ENCODE assay signal across 17 cellular contexts in genomic region chr20:43430265-43430664, GRCh38. TPM values are rescaled to one million over a fixed set of nuclear protein-coding genes. Genes with fewer than 3 reads are reported as not detected.
A peak's percentile ranks its signal among the peaks of the same experiment; 100 is the strongest.
DNase-seq lines count a peak whose midpoint lies in the region; ATAC-seq, FAIRE-seq and TF ChIP-seq lines count a peak whose summit lies in the region.
"Had no signal": no experiment of that assay in that cellular context is flagged by ENCODE, and none has a peak within 500 bp of the region (broad histone marks: within the 10 kb centered on the region; RNA-seq: fewer than 3 reads in every experiment).

No MANE protein-coding gene starts in this region.

- H2BK15ac ChIP-seq in H1 (ENCODE audit: low read length) = no peak overlapping the region
- H2BK15ac ChIP-seq in mesendoderm (replicated peaks; ENCODE audit: low read depth) = no peak overlapping the region

- no peaks in the 10 kb centered on the region for H3K9me2 ChIP-seq in SK-N-SH
- no peaks in the 10 kb centered on the region for H3K9me2 ChIP-seq in Karpas-422 (replicated peaks; ENCODE audit: insufficient read depth, low read length)
- H3K9me2 ChIP-seq in hepatocyte (replicated peaks; ENCODE audit: insufficient read depth) = no peaks in the 10 kb centered on the region

- H3K79me2 ChIP-seq in SK-N-SH (ENCODE audit: insufficient read depth) (no peaks in the 10 kb centered on the region), Karpas-422 (ENCODE audit: low read length) (no peaks in the 10 kb centered on the region), H1 (ENCODE audit: control insufficient read depth in 1 of 2, insufficient read depth in 2 of 2, low read length in 2 of 2) (no peaks in the 10 kb centered on the region), mesendoderm (ENCODE audit: control insufficient read depth, insufficient read depth, low read length) (no peaks in the 10 kb centered on the region), hepatocyte (no peaks in the 10 kb centered on the region)

- H2BK5ac ChIP-seq in H1 (ENCODE audit: low read depth, low read length) (no peak overlapping the region), mesendoderm (ENCODE audit: low read length) (no peak overlapping the region)

- no peak overlapping the region; the same call in 1 of the 2 replicates for H2BK12ac ChIP-seq in H1 (ENCODE audit: low read depth, low read length)

- ATAC-seq in SK-N-SH treated with all-trans-retinoic acid at 6 μM for 48 hours = no peak

- H3K23me2 ChIP-seq in H1 (ENCODE audit: low read depth, low read length) = peaks cover 2% of the 10 kb centered on the region; the same call in 1 of the 2 replicates

- no peak for DNase-seq in SK-N-SH
- peak; percentile 57 for DNase-seq in Karpas-422
- DNase-seq in H1 (ENCODE audit: low read depth in 1 of 2, low spot score in 2 of 2) = peak in 1 of 2 experiments; percentile 77
- DNase-seq in mesendoderm = peak; percentile 87
- DNase-seq in NCI-H2081 treated with DMSO at 0.1 percent for 48 hours (lab: John Stamatoyannopoulos, UW) = no peak
- DNase-seq in stimulated activated CD4-positive, alpha-beta T cell treated with anti-CD3 and anti-CD28 coated beads, Interleukin-4, amount 100 ng/mL, for 24 hours = no peak
- no peak for DNase-seq in hepatocyte (ENCODE audit: low spot score)
- DNase-seq: Calu3; CD4-positive, CD25-positive, alpha-beta regulatory T cell; KG1; MG63; NCI-H1105; NCI-H1694 treated with DMSO at 0.1 percent for 48 hours; NCI-H524 had no signal

- H3K23ac ChIP-seq in H1 (ENCODE audit: insufficient read length) = no peak overlapping the region
- H3K23ac ChIP-seq in mesendoderm (ENCODE audit: low read length) = no peak overlapping the region

- no peak overlapping the region for H3K14ac ChIP-seq in H1 (ENCODE audit: insufficient read length)

- no peak for TF ChIP-seq POLR2A in H1 (IDR thresholded peaks at IDR 0.05; ENCODE audit: control extremely low read depth in 1 of 2, low read depth in 2 of 2, low read length in 2 of 2)

- H3K4me3 ChIP-seq in SK-N-SH (ENCODE audit: low read depth in 2 of 2, low read length in 1 of 2) (no peak overlapping the region), Karpas-422 (ENCODE audit: low read length) (no peak overlapping the region), H1 (ENCODE audit: extremely low read depth in 1 of 4, insufficient read depth in 2 of 4, low read depth in 3 of 4, low read length in 4 of 4) (peak overlapping the region in 3 of 4 experiments; percentile 25 to 43 (median 27); a peak in 4 of 8 replicates), mesendoderm (ENCODE audit: low read length) (no peak overlapping the region), hepatocyte (no peak overlapping the region)
- H3K4me3 ChIP-seq: MG63, SK-N-MC had no signal

- TF ChIP-seq RAD21 in SK-N-SH (IDR thresholded peaks at IDR 0.05; ENCODE audit: low read length) (no peak), H1 (IDR thresholded peaks at IDR 0.05 in 1 of 2, conservative IDR thresholded peaks at IDR 0.05 in 1 of 2; ENCODE audit: low read depth in 2 of 2, low read length in 2 of 2) (no peak)

- H3K18ac ChIP-seq in H1 (ENCODE audit: extremely low read depth, low read length) (no peak overlapping the region), mesendoderm (ENCODE audit: low read length) (no peak overlapping the region)

- H4K5ac ChIP-seq in H1 (ENCODE audit: insufficient read length, low read depth, low read length) (no peak overlapping the region), mesendoderm (ENCODE audit: low read length) (no peak overlapping the region)

- H3K9me3 ChIP-seq in SK-N-SH = no peaks in the 10 kb centered on the region
- no peaks in the 10 kb centered on the region for H3K9me3 ChIP-seq in Karpas-422 (ENCODE audit: low read length)
- no peaks in the 10 kb centered on the region for H3K9me3 ChIP-seq in H1 (ENCODE audit: insufficient read depth in 2 of 2, low read depth in 1 of 2, low read length in 1 of 2)
- no peaks in the 10 kb centered on the region for H3K9me3 ChIP-seq in hepatocyte (ENCODE audit: low read depth)
- H3K9me3 ChIP-seq: MG63 had no signal

- H3F3A ChIP-seq in SK-N-SH (replicated peaks; ENCODE audit: insufficient read depth) = no peaks in the 10 kb centered on the region

- H2AK5ac ChIP-seq in H1 (ENCODE audit: low read depth, low read length) (no peak overlapping the region), mesendoderm (ENCODE audit: low read length) (no peak overlapping the region)

- peaks cover 0 to 14% of the 10 kb centered on the region in 2 experiments; a peak in 1 of 4 replicates for H3K4me1 ChIP-seq in SK-N-SH (ENCODE audit: control insufficient read depth in 1 of 2, insufficient read depth in 2 of 2, low read depth in 1 of 2, low read length in 1 of 2)
- peaks cover 10% of the 10 kb centered on the region for H3K4me1 ChIP-seq in Karpas-422 (ENCODE audit: low read length)
- peaks cover 3 to 13% (median 6%) of the 10 kb centered on the region in 4 experiments; a peak in 5 of 7 replicates for H3K4me1 ChIP-seq in H1 (replicated peaks in 1 of 4; ENCODE audit: control insufficient read depth in 3 of 4, insufficient read depth in 4 of 4, low read length in 3 of 4)
- H3K4me1 ChIP-seq in mesendoderm (ENCODE audit: control insufficient read depth, low read depth, low read length) = no peaks in the 10 kb centered on the region
- H3K4me1 ChIP-seq in hepatocyte (ENCODE audit: insufficient read depth) = no peaks in the 10 kb centered on the region

- H4K20me1 ChIP-seq in SK-N-SH (ENCODE audit: insufficient read depth) (no peaks in the 10 kb centered on the region), Karpas-422 (ENCODE audit: insufficient read depth, low read depth, low read length) (no peaks in the 10 kb centered on the region), H1 (replicated peaks in 1 of 2; ENCODE audit: control insufficient read depth in 1 of 2, insufficient read depth in 2 of 2, low read length in 2 of 2) (no peaks in the 10 kb centered on the region), hepatocyte (ENCODE audit: insufficient read depth, poor library complexity, severe bottlenecking) (no peaks in the 10 kb centered on the region)

- POLR2A ChIA-PET in SK-N-SH (lab: Yijun Ruan, JAX) (interaction anchor here (0.8 to 1.3 kb wide), 2 partner anchors 13 to 27 kb away, joined by 3 to 4 read pairs; partner anchors contain the start of gene SRSF6), H1 (lab: Charles Lee; ENCODE audit: partially characterized antibody) (interaction anchor here (0.7 to 3.4 kb wide), 3 partner anchors 9 to 27 kb away, joined by 3 to 27 read pairs (median 5); partner anchors contain the start of gene SRSF6)

- CTCF ChIA-PET in SK-N-SH (lab: Yijun Ruan, JAX) = interaction anchor here (0.7 to 2.3 kb wide), 8 partner anchors 8 to 242 kb away, joined by 3 to 9 read pairs (median 4); no protein-coding TSS in a partner anchor
- CTCF ChIA-PET in H1 (lab: Charles Lee; ENCODE audit: partially characterized antibody) = interaction anchor here (0.5 to 3.4 kb wide), 6 partner anchors 8 to 1594 kb away, joined by 3 to 15 read pairs (median 5); no protein-coding TSS in a partner anchor

- no peak overlapping the region for H4K91ac ChIP-seq in H1 (replicated peaks; ENCODE audit: insufficient read length, low read length)

- H3K9ac ChIP-seq in SK-N-SH (no peak overlapping the region), Karpas-422 (ENCODE audit: low read length) (no peak overlapping the region), H1 (replicated peaks in 1 of 4; ENCODE audit: extremely low read depth in 1 of 4, low read depth in 3 of 4, low read length in 3 of 4) (peak overlapping the region in 1 of 4 experiments; percentile 54; a peak in 2 of 7 replicates), mesendoderm (ENCODE audit: low read length) (no peak overlapping the region)

- no peak overlapping the region for H4K8ac ChIP-seq in H1 (ENCODE audit: extremely low read depth, insufficient read depth, low read length)
- H4K8ac ChIP-seq in mesendoderm (ENCODE audit: low read depth, low read length) = no peak overlapping the region

- no peak overlapping the region for H3K4ac ChIP-seq in H1 (replicated peaks; ENCODE audit: insufficient read length, low read depth, low read length)
- H3K4ac ChIP-seq in mesendoderm (ENCODE audit: low read depth, low read length) = no peak overlapping the region

- peak overlapping the region in 1 of 2 experiments; percentile 77; a peak in 2 of 4 replicates for H3K27ac ChIP-seq in SK-N-SH (ENCODE audit: low read depth in 2 of 2, low read length in 1 of 2)
- no peak overlapping the region for H3K27ac ChIP-seq in Karpas-422 (ENCODE audit: low read length)
- H3K27ac ChIP-seq in H1 (ENCODE audit: low read depth, low read length) = peak overlapping the region; percentile 41; the same call in 1 of the 2 replicates
- H3K27ac ChIP-seq in mesendoderm (ENCODE audit: low read depth, low read length) = no peak overlapping the region
- H3K27ac ChIP-seq in hepatocyte = no peak overlapping the region
- H3K27ac ChIP-seq: SK-N-MC had no signal

- no peaks in the 10 kb centered on the region for H3K79me1 ChIP-seq in H1 (ENCODE audit: low read depth, low read length)
- H3K79me1 ChIP-seq in mesendoderm (ENCODE audit: low read length) = no peaks in the 10 kb centered on the region

- H3K56ac ChIP-seq in H1 (replicated peaks; ENCODE audit: insufficient read length, low read depth, low read length) (no peak overlapping the region), mesendoderm (ENCODE audit: low read length) (no peak overlapping the region)

- TF ChIP-seq EP300 in SK-N-SH (IDR thresholded peaks at IDR 0.05; ENCODE audit: borderline replicate concordance in 1 of 2, low read depth in 1 of 2, low read length in 1 of 2) = no peak
- TF ChIP-seq EP300 in H1 (IDR thresholded peaks at IDR 0.05; ENCODE audit: borderline replicate concordance in 1 of 2, low read depth in 2 of 2, low read length in 2 of 2) = no peak

- no peak overlapping the region for H2AFZ ChIP-seq in SK-N-SH (ENCODE audit: low read depth)
- no peak overlapping the region for H2AFZ ChIP-seq in Karpas-422 (ENCODE audit: low read length)
- no peak overlapping the region for H2AFZ ChIP-seq in H1 (ENCODE audit: low read length)
- H2AFZ ChIP-seq in hepatocyte = no peak overlapping the region

- H3K36me3 ChIP-seq in SK-N-SH (replicated peaks in 1 of 2; ENCODE audit: control insufficient read depth in 1 of 2, insufficient read depth in 2 of 2, low read length in 1 of 2) (no peaks in the 10 kb centered on the region), Karpas-422 (ENCODE audit: insufficient read depth, low read length) (no peaks in the 10 kb centered on the region), H1 (ENCODE audit: control insufficient read depth in 2 of 4, insufficient read depth in 4 of 4, low read length in 3 of 4) (no peaks in the 10 kb centered on the region), mesendoderm (ENCODE audit: control insufficient read depth, insufficient read depth, low read length) (no peaks in the 10 kb centered on the region), hepatocyte (replicated peaks; ENCODE audit: insufficient read depth, low read depth) (no peaks in the 10 kb centered on the region)
- H3K36me3 ChIP-seq: MG63 had no signal

- FAIRE-seq in H1 (lab: Jason Lieb, UNC) = no peak
- FAIRE-seq: GM19239 had no signal

- H3K27me3 ChIP-seq in SK-N-SH (ENCODE audit: insufficient read depth) (no peaks in the 10 kb centered on the region), Karpas-422 (ENCODE audit: low read length) (no peaks in the 10 kb centered on the region), H1 (replicated peaks in 1 of 4; ENCODE audit: control insufficient read depth in 3 of 4, extremely low read depth in 1 of 4, insufficient read depth in 3 of 4, low read length in 3 of 4) (no peaks in the 10 kb centered on the region; a peak in 1 of 7 replicates), mesendoderm (ENCODE audit: insufficient read depth, low read length, poor library complexity) (no peaks in the 10 kb centered on the region), hepatocyte (no peaks in the 10 kb centered on the region)

- no peak overlapping the region for H2BK20ac ChIP-seq in H1 (ENCODE audit: low read length)

- H3K4me2 ChIP-seq in SK-N-SH (0 out of 2 replicates have a peak overlapping the region, but pooled peaks have one; percentile 33), Karpas-422 (ENCODE audit: low read depth, low read length, poor library complexity, severe bottlenecking) (peak overlapping the region; percentile 32), H1 (ENCODE audit: insufficient read depth in 1 of 2, low read depth in 2 of 2, low read length in 2 of 2) (peak overlapping the region; percentile 60 to 64; a peak in 3 of 4 replicates), mesendoderm (ENCODE audit: low read length) (no peak overlapping the region), hepatocyte (no peak overlapping the region)

- H2BK120ac ChIP-seq in H1 (replicated peaks; ENCODE audit: low read depth, low read length) (no peak overlapping the region), mesendoderm (ENCODE audit: low read depth, low read length) (no peak overlapping the region)

- WGBS in SK-N-SH (ENCODE audit: low lambda C conversion rate) = 58% methylated on average over 4 of the region's 4 CpGs
- WGBS in H1 (ENCODE audit: extremely low coverage in 1 of 2, insufficient coverage in 1 of 2, insufficient read length in 1 of 2, insufficient replicate concordance in 2 of 2, low coverage in 1 of 2, low lambda C conversion rate in 2 of 2, missing lambda C conversion rate in 1 of 2), 2 experiments = 41% methylated on average over 4 of the region's 4 CpGs; no CpG with 5 or more reads in 1 of the 2 experiments
- WGBS in mesendoderm (ENCODE audit: extremely low coverage, insufficient coverage, low lambda C conversion rate) = no CpG with 5 or more reads among the region's 4 CpGs
- WGBS in hepatocyte (ENCODE audit: low lambda C conversion rate, missing lambda C conversion rate) = 69% methylated on average over 4 of the region's 4 CpGs

- TF ChIP-seq CTCF in SK-N-SH (IDR thresholded peaks at IDR 0.05) (no peak), H1 (IDR thresholded peaks at IDR 0.05; ENCODE audit: control extremely low read depth in 1 of 3, insufficient read depth in 1 of 3, low read depth in 1 of 3, low read length in 3 of 3) (no peak), hepatocyte (IDR thresholded peaks at IDR 0.05; ENCODE audit: poor library complexity) (no peak)

RNA-seq across cellular contexts. Expression of gene SRSF6, which starts 27.4 kb away (rescaled TPM):
- polyA plus RNA-seq in SK-N-SH (2012; rRNA removed) = 92.6 and 126 TPM in 2 replicates
- 97.0 and 98.6 TPM in 2 replicates for polyA plus RNA-seq in SK-N-SH (2012; cell fraction: cytosol; rRNA removed)
- polyA plus RNA-seq in SK-N-SH (2012; cell fraction: nucleus; rRNA removed) = 193 and 328 TPM in 2 replicates
- 61.4 and 69.9 TPM in 2 replicates for total RNA-seq in Karpas-422 (2014; rRNA removed; shearing (Covaris generic); ENCODE audit: low replicate concordance)
- total RNA-seq in H1 (2021; fragmentation: NEBNext Ultra II Directional; extraction: Animal tissue kit (Norgen Biotek cat#: 25700)) = 165 and 171 TPM in 2 replicates
- polyA plus RNA-seq in H1 (2011; rRNA removed) = 38.5 and 48.0 TPM in 2 replicates
- polyA plus RNA-seq in H1 (2011; cell fraction: cytosol; rRNA removed) = 85.2 TPM
- polyA plus RNA-seq in H1 (2011; cell fraction: nucleus; rRNA removed) = 72.6 TPM
- polyA plus RNA-seq in H1 (2012, experiment 1 of 2) = 94.8 to 126 TPM (median 106 TPM) in 4 replicates
- polyA plus RNA-seq in H1 (2012, experiment 2 of 2) = 25.7 TPM
- 103 TPM for polyA plus RNA-seq in H1 (2013, experiment 1 of 2)
- polyA plus RNA-seq in H1 (2013, experiment 2 of 2) = 96.2 TPM
- polyA minus RNA-seq in H1 (2011; rRNA and poly(A)+ RNA removed) = 103 and 125 TPM in 2 replicates
- polyA minus RNA-seq in H1 (2011; cell fraction: cytosol; rRNA and poly(A)+ RNA removed) = 75.4 TPM
- polyA minus RNA-seq in H1 (2011; cell fraction: nucleus; rRNA and poly(A)+ RNA removed) = 91.8 TPM
- 155 TPM for polyA plus RNA-seq in mesendoderm (2013, experiment 1 of 2)
- 154 TPM for polyA plus RNA-seq in mesendoderm (2013, experiment 2 of 2)
- total RNA-seq in hepatocyte = 83.6 and 90.7 TPM in 2 replicates
- 31.0 and 38.0 TPM in 2 replicates for polyA plus RNA-seq in hepatocyte

Comparison
In these comparisons a context has a peak if more than half of its experiments do, and no peak if none do; other contexts are left out.
1. DNase-seq: peak in Karpas-422 (single experiment) and mesendoderm (single experiment); none in SK-N-SH (single experiment), NCI-H2081 treated with DMSO at 0.1 percent for 48 hours (single experiment), stimulated activated CD4-positive, alpha-beta T cell treated with anti-CD3 and anti-CD28 coated beads, Interleukin-4, amount 100 ng/mL, for 24 hours (single experiment) and hepatocyte (single experiment).
2. H3K4me2 ChIP-seq: peak in SK-N-SH (single experiment), Karpas-422 (single experiment) and H1 (2 of 2); none in mesendoderm (single experiment) and hepatocyte (single experiment).
3. H3K4me3 ChIP-seq: peak in H1 (3 of 4); none in SK-N-SH (0 of 2), Karpas-422 (single experiment), mesendoderm (single experiment) and hepatocyte (single experiment).
4. Of the 17 proteins assayed by ChIP-seq in both H1 and SK-N-SH: peak only in H1: SIN3A; only in SK-N-SH: none; in both: none; in neither: 16.